Comparison of ENCODE assay signal across 8 cellular contexts in genomic region chr1:230977781-230978490, GRCh38. TPM values are rescaled to one million over a fixed set of nuclear protein-coding genes. Genes with fewer than 3 reads are reported as not detected.
DNase-seq lines count a peak whose midpoint lies in the region; ATAC-seq and TF ChIP-seq lines count a peak whose summit lies in the region.

No MANE protein-coding gene starts in this region.

- peak; percentile 22 for DNase-seq in DMS79 (lab: John Stamatoyannopoulos, UW)
- peak in 1 of 2 donors; percentile 67 for DNase-seq in ascending aorta (ENCODE audit: low spot score in 2 of 2)

- H3K27me3 ChIP-seq in ascending aorta (no peaks in the 10 kb centered on the region), iPS-20b (ENCODE audit: insufficient read depth, low read length) (peaks cover 63% of the 10 kb centered on the region), skeletal muscle tissue (ENCODE audit: control insufficient read depth in 3 of 3, insufficient read depth in 3 of 3, low read length in 3 of 3) (no peaks in the 10 kb centered on the region)

- TF ChIP-seq EP300 in Ishikawa (IDR thresholded peaks at IDR 0.05; ENCODE audit: borderline replicate concordance), result no peak; the same call in 1 of the 2 replicates

- peak overlapping the region; percentile 29 to 46 for H3K27ac ChIP-seq in ascending aorta
- no peak overlapping the region for H3K27ac ChIP-seq in iPS-20b (ENCODE audit: low read length)
- no peak overlapping the region for H3K27ac ChIP-seq in skeletal muscle tissue (ENCODE audit: low read depth, low read length)

- H3K4me1 ChIP-seq in ascending aorta, result peaks cover 0 to 4% of the 10 kb centered on the region in 2 donors
- H3K4me1 ChIP-seq in iPS-20b (ENCODE audit: insufficient read depth, low read length), result no peaks in the 10 kb centered on the region
- H3K4me1 ChIP-seq in skeletal muscle tissue (ENCODE audit: control insufficient read depth in 3 of 3, insufficient read depth in 3 of 3, low read length in 3 of 3), result peaks cover 4 to 18% (median 15%) of the 10 kb centered on the region in 3 donors

- H3K4me3 ChIP-seq in ascending aorta (peak overlapping the region; percentile 90 to 97), iPS-20b (ENCODE audit: low read length) (peak overlapping the region; percentile 90), skeletal muscle tissue (ENCODE audit: low read length in 3 of 3) (peak overlapping the region; percentile 73 to 97 (median 95))

- H3K36me3 ChIP-seq in ascending aorta (no peaks in the 10 kb centered on the region), iPS-20b (ENCODE audit: insufficient read depth, low read depth, low read length) (peaks cover 6% of the 10 kb centered on the region), skeletal muscle tissue (ENCODE audit: control insufficient read depth in 3 of 3, insufficient read depth in 3 of 3, low read length in 3 of 3) (peaks cover 2 to 8% (median 5%) of the 10 kb centered on the region in 3 donors)

- intact Hi-C loops in ascending aorta (cut with DNase I), result loop anchor here (1.0 to 10.0 kb wide), 8 partner anchors 37 to 336 kb away; partner anchors contain the start of genes C1orf198, COG2 and GNPAT

- H3K9ac ChIP-seq in iPS-20b (ENCODE audit: low read depth, low read length) (no peak overlapping the region; the same call in 1 of the 2 replicates), skeletal muscle tissue (ENCODE audit: low read depth in 1 of 3, low read length in 3 of 3) (peak overlapping the region; percentile 58 to 74 (median 62))

- no peaks in the 10 kb centered on the region for H3K9me3 ChIP-seq in ascending aorta
- no peaks in the 10 kb centered on the region for H3K9me3 ChIP-seq in iPS-20b (ENCODE audit: insufficient read depth, low read depth, low read length)
- no peaks in the 10 kb centered on the region for H3K9me3 ChIP-seq in skeletal muscle tissue (ENCODE audit: control insufficient read depth in 3 of 3, low read length in 3 of 3)

- ATAC-seq in GM21619 (IDR thresholded peaks at IDR 0.05; ENCODE audit: unreplicated experiment) (peak; percentile 11), SK-N-SH treated with all-trans-retinoic acid at 6 μM for 48 hours (peak; percentile 3), HG03378 (IDR thresholded peaks at IDR 0.05; ENCODE audit: unreplicated experiment) (no peak)

- no peak for TF ChIP-seq RAD21 in Ishikawa (IDR thresholded peaks at IDR 0.05; ENCODE audit: low read depth)

- TF ChIP-seq CTCF in ascending aorta (IDR thresholded peaks at IDR 0.05), result no peak

TF ChIP-seq in Ishikawa, 13 proteins besides CTCF, POLR2A, EP300 and RAD21:
- TF ChIP-seq CEBPB (IDR thresholded peaks at IDR 0.05) (no peak), EGR1 (IDR thresholded peaks at IDR 0.05) (peak; percentile 69), TCF12 (IDR thresholded peaks at IDR 0.05; ENCODE audit: low read depth) (no peak), NFIC (IDR thresholded peaks at IDR 0.05) (peak; percentile 43), ZBTB7A (IDR thresholded peaks at IDR 0.05; ENCODE audit: low read depth) (peak; percentile 43; the same call in 1 of the 2 replicates), MAX (IDR thresholded peaks at IDR 0.05) (peak; percentile 22; the same call in 1 of the 2 replicates)
TF ChIP-seq in Ishikawa: peak in this region for 4.

TF ChIP-seq in SK-N-SH treated with all-trans-retinoic acid at 6 μM for 48 hours, 23 proteins besides CTCF, POLR2A, EP300 and RAD21:
- TF ChIP-seq ZFP3 (CRISPR knock-in tag; IDR thresholded peaks at IDR 0.05), result no peak
- no peak for TF ChIP-seq ZC3H10 (CRISPR knock-in tag; IDR thresholded peaks at IDR 0.05)
- no peak for TF ChIP-seq PPARA (CRISPR knock-in tag; IDR thresholded peaks at IDR 0.05; ENCODE audit: borderline replicate concordance)
- TF ChIP-seq OSR1 (CRISPR knock-in tag; IDR thresholded peaks at IDR 0.05), result no peak
- TF ChIP-seq BACH2 (CRISPR knock-in tag; IDR thresholded peaks at IDR 0.05; ENCODE audit: borderline replicate concordance), result no peak
- TF ChIP-seq CREB5 (CRISPR knock-in tag; IDR thresholded peaks at IDR 0.05; ENCODE audit: low read depth), result no peak
- no peak for TF ChIP-seq CSRNP3 (CRISPR knock-in tag; IDR thresholded peaks at IDR 0.05)
- TF ChIP-seq, protein P1, sequence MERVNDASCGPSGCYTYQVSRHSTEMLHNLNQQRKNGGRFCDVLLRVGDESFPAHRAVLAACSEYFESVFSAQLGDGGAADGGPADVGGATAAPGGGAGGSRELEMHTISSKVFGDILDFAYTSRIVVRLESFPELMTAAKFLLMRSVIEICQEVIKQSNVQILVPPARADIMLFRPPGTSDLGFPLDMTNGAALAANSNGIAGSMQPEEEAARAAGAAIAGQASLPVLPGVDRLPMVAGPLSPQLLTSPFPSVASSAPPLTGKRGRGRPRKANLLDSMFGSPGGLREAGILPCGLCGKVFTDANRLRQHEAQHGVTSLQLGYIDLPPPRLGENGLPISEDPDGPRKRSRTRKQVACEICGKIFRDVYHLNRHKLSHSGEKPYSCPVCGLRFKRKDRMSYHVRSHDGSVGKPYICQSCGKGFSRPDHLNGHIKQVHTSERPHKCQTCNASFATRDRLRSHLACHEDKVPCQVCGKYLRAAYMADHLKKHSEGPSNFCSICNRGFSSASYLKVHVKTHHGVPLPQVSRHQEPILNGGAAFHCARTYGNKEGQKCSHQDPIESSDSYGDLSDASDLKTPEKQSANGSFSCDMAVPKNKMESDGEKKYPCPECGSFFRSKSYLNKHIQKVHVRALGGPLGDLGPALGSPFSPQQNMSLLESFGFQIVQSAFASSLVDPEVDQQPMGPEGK (CRISPR knock-in tag; IDR thresholded peaks at IDR 0.05; ENCODE audit: borderline replicate concordance), result no peak
- no peak for TF ChIP-seq ESRRG (CRISPR knock-in tag; IDR thresholded peaks at IDR 0.05)
- no peak for TF ChIP-seq ZFP30 (CRISPR knock-in tag; IDR thresholded peaks at IDR 0.05)
- TF ChIP-seq TCF4 (CRISPR knock-in tag; IDR thresholded peaks at IDR 0.05; ENCODE audit: borderline replicate concordance), result no peak
- no peak for TF ChIP-seq ZNF565 (CRISPR knock-in tag; conservative IDR thresholded peaks at IDR 0.05; ENCODE audit: low read depth)
- no peak for TF ChIP-seq ISL1 (CRISPR knock-in tag; IDR thresholded peaks at IDR 0.05)
- no peak for TF ChIP-seq CSDC2 (CRISPR knock-in tag; IDR thresholded peaks at IDR 0.05)

RNA-seq across cellular contexts. Expression of gene TTC13, which starts 0.7 kb away (rescaled TPM):
- 21.5 TPM for total RNA-seq in ascending aorta
- 20.4 TPM for total RNA-seq in skeletal muscle tissue

RNA-seq across cellular contexts. Expression of gene ARV1, which starts 1.0 kb away (rescaled TPM):
- total RNA-seq in ascending aorta (9.7 TPM), skeletal muscle tissue (10.4 TPM)

Comparison
In these comparisons a context has a peak if more than half of its experiments do, and no peak if none do; other contexts are left out.
1. H3K27ac ChIP-seq: peak in ascending aorta (2 of 2); none in iPS-20b (single experiment) and skeletal muscle tissue (single experiment).
2. Peak in every context shown above with its lines, with median percentiles within 50 percentile points of each other: H3K4me3 ChIP-seq.